In the genomic region with DNA sequence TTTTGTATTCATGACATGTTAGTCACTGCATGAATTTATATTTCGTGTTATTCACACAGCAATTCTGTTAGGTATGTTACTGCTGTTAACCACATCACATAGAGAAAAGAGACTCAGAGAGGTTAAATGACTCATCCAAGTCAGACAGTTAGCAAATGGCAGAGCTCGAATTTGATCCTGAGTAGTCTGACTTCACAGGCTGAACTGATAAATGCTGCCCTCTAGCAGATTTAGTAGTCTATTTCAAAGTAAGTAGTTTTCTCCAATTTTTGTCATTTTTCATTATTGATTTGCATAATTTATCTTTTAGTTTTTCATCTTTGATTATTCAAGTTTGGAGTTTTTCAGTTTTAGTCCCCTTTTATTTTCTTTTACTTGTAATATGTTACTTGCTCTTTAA, we compare ENCODE assay signal across 8 cellular contexts. TPM values are rescaled to one million over a fixed set of nuclear protein-coding genes. Genes with fewer than 3 reads are reported as not detected.
DNase-seq lines count a peak whose midpoint lies in the region; ATAC-seq and TF ChIP-seq lines count a peak whose summit lies in the region.

No MANE protein-coding gene starts in this region.

- intact Hi-C loops in right lobe of liver (cut with DNase I) = no loop called here
- intact Hi-C loops in body of pancreas (cut with DNase I) = no loop called here
- intact Hi-C loops in uterus (cut with DNase I; ENCODE audit: low total_unique reads) = no loop called here

- H3K27ac Mint-ChIP-seq in activated naive CD8-positive, alpha-beta T cell treated with anti-CD3 and anti-CD28 coated beads, Interleukin-2, amount 50 U/mL, for 24 hours = peak overlapping the region; percentile 27

- H3K36me3 ChIP-seq in right lobe of liver = peaks cover 0 to 2% (median 0%) of the 10 kb centered on the region in 4 donors
- H3K36me3 ChIP-seq in body of pancreas (replicated peaks in 1 of 2; ENCODE audit: insufficient read depth in 1 of 2, low read depth in 2 of 2) = no peaks in the 10 kb centered on the region
- no peaks in the 10 kb centered on the region for H3K36me3 ChIP-seq in uterus

- H3K9me3 ChIP-seq in right lobe of liver = no peaks in the 10 kb centered on the region
- no peaks in the 10 kb centered on the region for H3K9me3 ChIP-seq in body of pancreas
- H3K9me3 ChIP-seq in uterus = no peaks in the 10 kb centered on the region

- H3K27ac ChIP-seq in right lobe of liver = no peak overlapping the region
- H3K27ac ChIP-seq in body of pancreas = no peak overlapping the region
- H3K27ac ChIP-seq in uterus = no peak overlapping the region

- DNase-seq in DMS53 (lab: John Stamatoyannopoulos, UW) = peak; percentile 89
- DNase-seq in NCI-H446 treated with DMSO at 0.1 percent for 48 hours (lab: John Stamatoyannopoulos, UW) = peak; percentile 47
- no peak for DNase-seq in activated naive CD8-positive, alpha-beta T cell treated with anti-CD3 and anti-CD28 coated beads, Interleukin-2, amount 50 U/mL, for 24 hours
- no peak for DNase-seq in right lobe of liver
- no peak for DNase-seq in body of pancreas
- DNase-seq in uterus = no peak

- H3K4me3 Mint-ChIP-seq in activated naive CD8-positive, alpha-beta T cell treated with anti-CD3 and anti-CD28 coated beads, Interleukin-2, amount 50 U/mL, for 24 hours = no peak overlapping the region

- H3K4me3 ChIP-seq in right lobe of liver = no peak overlapping the region
- no peak overlapping the region for H3K4me3 ChIP-seq in body of pancreas
- H3K4me3 ChIP-seq in uterus = no peak overlapping the region

- 44% methylated on average over 2 of the region's 2 CpGs for WGBS in right lobe of liver (ENCODE audit: insufficient coverage, low coverage, low lambda C conversion rate, missing lambda C conversion rate)
- WGBS in body of pancreas, 2 donors = 35 to 42% methylated on average over 2 of the region's 2 CpGs

- no peaks in the 10 kb centered on the region for H3K27me3 Mint-ChIP-seq in activated naive CD8-positive, alpha-beta T cell treated with anti-CD3 and anti-CD28 coated beads, Interleukin-2, amount 50 U/mL, for 24 hours

- peaks cover 3% of the 10 kb centered on the region for H3K36me3 Mint-ChIP-seq in activated naive CD8-positive, alpha-beta T cell treated with anti-CD3 and anti-CD28 coated beads, Interleukin-2, amount 50 U/mL, for 24 hours (ENCODE audit: low read depth)

- H3K9me3 Mint-ChIP-seq in activated naive CD8-positive, alpha-beta T cell treated with anti-CD3 and anti-CD28 coated beads, Interleukin-2, amount 50 U/mL, for 24 hours = no peaks in the 10 kb centered on the region

- TF ChIP-seq POLR2A in right lobe of liver (IDR thresholded peaks at IDR 0.05) (no peak), body of pancreas (IDR thresholded peaks at IDR 0.05) (no peak), uterus (IDR thresholded peaks at IDR 0.05) (no peak)

- TF ChIP-seq CTCF in right lobe of liver (IDR thresholded peaks at IDR 0.05) = peak; percentile 6 to 29 (median 24)
- TF ChIP-seq CTCF in body of pancreas (IDR thresholded peaks at IDR 0.05) = no peak
- TF ChIP-seq CTCF in uterus (IDR thresholded peaks at IDR 0.05) = no peak

- H3K27me3 ChIP-seq in right lobe of liver (no peaks in the 10 kb centered on the region), body of pancreas (no peaks in the 10 kb centered on the region), uterus (no peaks in the 10 kb centered on the region)

- no peaks in the 10 kb centered on the region for H3K4me1 ChIP-seq in right lobe of liver
- no peaks in the 10 kb centered on the region for H3K4me1 ChIP-seq in body of pancreas
- H3K4me1 ChIP-seq in uterus = no peaks in the 10 kb centered on the region

- peaks cover 15% of the 10 kb centered on the region for H3K4me1 Mint-ChIP-seq in activated naive CD8-positive, alpha-beta T cell treated with anti-CD3 and anti-CD28 coated beads, Interleukin-2, amount 50 U/mL, for 24 hours

- ATAC-seq in GM18909 (IDR thresholded peaks at IDR 0.05; ENCODE audit: poor library complexity, unreplicated experiment) = peak; percentile 99
- ATAC-seq in HG03045 (IDR thresholded peaks at IDR 0.05; ENCODE audit: unreplicated experiment) = peak; percentile 91
- ATAC-seq in activated naive CD8-positive, alpha-beta T cell treated with anti-CD3 and anti-CD28 coated beads, Interleukin-2, amount 50 U/mL, for 24 hours = peak; percentile 100
- ATAC-seq in right lobe of liver = peak; percentile 45 to 89 (median 64)
- no peak for ATAC-seq in body of pancreas

RNA-seq across cellular contexts. Expression of gene WDR7, which starts 58.3 kb away (rescaled TPM):
- 10 to 100 TPM; 10.4 to 18.8 (median 15.3) TPM for total RNA-seq in right lobe of liver
- total RNA-seq in body of pancreas = 10 to 100 TPM; 16.3 to 21.4 TPM
- 10 to 100 TPM; 19.2 to 66.2 (median 33.8) TPM for total RNA-seq in uterus

Comparison
In these comparisons a context has a peak if more than half of its experiments do, and no peak if none do; other contexts are left out.
1. DNase-seq: peak in DMS53 (single experiment) and NCI-H446 treated with DMSO at 0.1 percent for 48 hours (single experiment); none in activated naive CD8-positive, alpha-beta T cell treated with anti-CD3 and anti-CD28 coated beads, Interleukin-2, amount 50 U/mL, for 24 hours (single experiment), right lobe of liver (0 of 3), body of pancreas (0 of 4) and uterus (0 of 2).
2. CTCF ChIP-seq: peak in right lobe of liver (4 of 4); none in body of pancreas (0 of 7) and uterus (0 of 4).